20 cellular contexts compared by ENCODE assay signal in genomic region chr12:40745386-40745785, GRCh38. TPM values are rescaled to one million over a fixed set of nuclear protein-coding genes. Genes with fewer than 3 reads are reported as not detected.
DNase-seq lines count a peak whose midpoint lies in the region; FAIRE-seq and TF ChIP-seq lines count a peak whose summit lies in the region.
"Had no signal": no experiment of that assay in that cellular context is flagged by ENCODE, and none has a peak within 500 bp of the region (broad histone marks: within the 10 kb centered on the region; RNA-seq: fewer than 3 reads in every experiment).

No MANE protein-coding gene starts in this region.

- H3K4me1 ChIP-seq in breast epithelium, result no peaks in the 10 kb centered on the region
- no peaks in the 10 kb centered on the region for H3K4me1 ChIP-seq in NT2/D1 (ENCODE audit: insufficient read depth, insufficient read length)
- no peaks in the 10 kb centered on the region for H3K4me1 ChIP-seq in H1 (replicated peaks in 1 of 4; ENCODE audit: control insufficient read depth in 3 of 4, insufficient read depth in 4 of 4, low read length in 3 of 4)
- no peaks in the 10 kb centered on the region for H3K4me1 ChIP-seq in hepatocyte (ENCODE audit: insufficient read depth)
- H3K4me1 ChIP-seq in adrenal gland (replicated peaks in 1 of 2), result no peaks in the 10 kb centered on the region
- H3K4me1 ChIP-seq: transverse colon had no signal

- H3K9ac ChIP-seq in NT2/D1 (ENCODE audit: insufficient read length, low read depth), result no peak overlapping the region
- no peak overlapping the region for H3K9ac ChIP-seq in H1 (replicated peaks in 1 of 4; ENCODE audit: extremely low read depth in 1 of 4, low read depth in 3 of 4, low read length in 3 of 4)

- H2BK15ac ChIP-seq in H1 (ENCODE audit: low read length), result no peak overlapping the region

- DNase-seq in MCF 10A (ENCODE audit: unreplicated experiment) (peak; percentile 8), breast epithelium (ENCODE audit: low spot score in 2 of 2) (no peak), NT2/D1 (ENCODE audit: low read depth, low spot score) (peak; percentile 8), H1 (ENCODE audit: low read depth in 1 of 2, low spot score in 2 of 2) (no peak), hepatocyte (ENCODE audit: low spot score) (no peak), NCI-H2029 (lab: John Stamatoyannopoulos, UW) (no peak), cerebellar nuclear complex (lab: John Stamatoyannopoulos, UW) (no peak), adrenal gland (no peak)
- DNase-seq: activated CD8-positive, alpha-beta T cell treated with anti-CD3 and anti-CD28 coated beads, Interleukin-2, amount 10 ng/mL, durations not matched to agents 7 days and 5 days; activated naive CD8-positive, alpha-beta T cell treated with anti-CD3 and anti-CD28 coated beads for 36 hours; activated T-cell treated with anti-CD3 and anti-CD28 coated beads, Interleukin-2, amount 50 U/mL, for 4 hours; CD4-positive, alpha-beta T cell; dermis blood vessel endothelial cell; NCI-H146; NCI-H2227 treated with DMSO at 0.1 percent for 48 hours; SHP77; transverse colon had no signal

- no peak for TF ChIP-seq EP300 in H1 (IDR thresholded peaks at IDR 0.05; ENCODE audit: borderline replicate concordance in 1 of 2, low read depth in 2 of 2, low read length in 2 of 2)

- H3K4me3 Mint-ChIP-seq in MCF 10A (ENCODE audit: unreplicated experiment), result no peak overlapping the region
- H3K4me3 Mint-ChIP-seq: activated CD8-positive, alpha-beta T cell treated with anti-CD3 and anti-CD28 coated beads, Interleukin-2, amount 10 ng/mL, durations not matched to agents 7 days and 5 days; activated naive CD8-positive, alpha-beta T cell treated with anti-CD3 and anti-CD28 coated beads for 36 hours; activated T-cell treated with anti-CD3 and anti-CD28 coated beads, Interleukin-2, amount 50 U/mL, for 4 hours; brain; CD4-positive, alpha-beta T cell; stimulated activated naive CD8-positive, alpha-beta T cell treated with anti-CD3 and anti-CD28 coated beads, Interleukin-15, Interleukin-2, amounts not matched to agents 100 ng/mL and 50 ng/mL, for 24 hours; T-helper 2 cell treated with Interferon-gamma antibody and Interleukin-4, amounts not matched to agents 5 μg/mL and 100 μg/mL, for 36 hours had no signal

- H3K9me3 ChIP-seq in breast epithelium, result no peaks in the 10 kb centered on the region
- H3K9me3 ChIP-seq in NT2/D1 (ENCODE audit: insufficient read depth, low read length), result no peaks in the 10 kb centered on the region
- H3K9me3 ChIP-seq in H1 (ENCODE audit: insufficient read depth in 2 of 2, low read depth in 1 of 2, low read length in 1 of 2), result peaks cover 0 to 2% of the 10 kb centered on the region in 2 experiments; a peak in 1 of 4 replicates
- no peaks in the 10 kb centered on the region for H3K9me3 ChIP-seq in hepatocyte (ENCODE audit: low read depth)
- no peaks in the 10 kb centered on the region for H3K9me3 ChIP-seq in adrenal gland (replicated peaks in 1 of 3)
- H3K9me3 ChIP-seq: transverse colon had no signal

- no peak overlapping the region for H2AK5ac ChIP-seq in H1 (ENCODE audit: low read depth, low read length)

- BruUV-seq in MCF 10A (replicated peaks; lab: Mats Ljungman, UMichigan), result no TSS peak

- no peak for FAIRE-seq in H1 (lab: Jason Lieb, UNC)

- H3K27me3 ChIP-seq in breast epithelium (no peaks in the 10 kb centered on the region), NT2/D1 (ENCODE audit: insufficient read depth, insufficient read length) (no peaks in the 10 kb centered on the region), H1 (replicated peaks in 1 of 4; ENCODE audit: control insufficient read depth in 3 of 4, extremely low read depth in 1 of 4, insufficient read depth in 3 of 4, low read length in 3 of 4) (no peaks in the 10 kb centered on the region), hepatocyte (no peaks in the 10 kb centered on the region), adrenal gland (no peaks in the 10 kb centered on the region)
- H3K27me3 ChIP-seq: transverse colon had no signal

- intact Hi-C loops in MCF 10A (cut with micrococcal nuclease), result loop anchor here (2.0 kb wide), 1 partner anchor 175 kb away; no protein-coding TSS in a partner anchor
- intact Hi-C loops in breast epithelium (cut with DNase I; ENCODE audit: low total_unique reads), result no loop called here
- intact Hi-C loops in adrenal gland (cut with DNase I), result no loop called here

- TF ChIP-seq RAD21 in H1 (IDR thresholded peaks at IDR 0.05 in 1 of 2, conservative IDR thresholded peaks at IDR 0.05 in 1 of 2; ENCODE audit: low read depth in 2 of 2, low read length in 2 of 2), result peak; percentile 24 to 32

- H3K27ac ChIP-seq in breast epithelium, result no peak overlapping the region
- no peak overlapping the region for H3K27ac ChIP-seq in H1 (ENCODE audit: low read depth, low read length)
- H3K27ac ChIP-seq in hepatocyte, result no peak overlapping the region
- no peak overlapping the region for H3K27ac ChIP-seq in adrenal gland
- H3K27ac ChIP-seq: transverse colon had no signal

- H4K5ac ChIP-seq in H1 (ENCODE audit: insufficient read length, low read depth, low read length), result no peak overlapping the region

- H3K4me3 ChIP-seq in breast epithelium (no peak overlapping the region), NT2/D1 (ENCODE audit: insufficient read length, low read depth) (no peak overlapping the region), H1 (ENCODE audit: extremely low read depth in 1 of 4, insufficient read depth in 2 of 4, low read depth in 3 of 4, low read length in 4 of 4) (no peak overlapping the region), hepatocyte (no peak overlapping the region), adrenal gland (no peak overlapping the region)
- H3K4me3 ChIP-seq: transverse colon had no signal

- H4K20me1 ChIP-seq in H1 (replicated peaks in 1 of 2; ENCODE audit: control insufficient read depth in 1 of 2, insufficient read depth in 2 of 2, low read length in 2 of 2) (no peaks in the 10 kb centered on the region), hepatocyte (ENCODE audit: insufficient read depth, poor library complexity, severe bottlenecking) (no peaks in the 10 kb centered on the region)

- H2AFZ ChIP-seq in H1 (ENCODE audit: low read length) (no peak overlapping the region), hepatocyte (no peak overlapping the region)

- no peak overlapping the region for H2BK5ac ChIP-seq in H1 (ENCODE audit: low read depth, low read length)

- H3K79me2 ChIP-seq in H1 (ENCODE audit: control insufficient read depth in 1 of 2, insufficient read depth in 2 of 2, low read length in 2 of 2) (no peaks in the 10 kb centered on the region), hepatocyte (no peaks in the 10 kb centered on the region)

- H3K23ac ChIP-seq in H1 (ENCODE audit: insufficient read length), result no peak overlapping the region

- H3K27me3 Mint-ChIP-seq in MCF 10A (ENCODE audit: insufficient read depth, unreplicated experiment), result peaks cover 42% of the 10 kb centered on the region
- H3K27me3 Mint-ChIP-seq: activated naive CD8-positive, alpha-beta T cell treated with anti-CD3 and anti-CD28 coated beads for 36 hours; CD4-positive, alpha-beta T cell; stimulated activated naive CD8-positive, alpha-beta T cell treated with anti-CD3 and anti-CD28 coated beads, Interleukin-15, Interleukin-2, amounts not matched to agents 100 ng/mL and 50 ng/mL, for 24 hours had no signal

- TF ChIP-seq POLR2A in breast epithelium (IDR thresholded peaks at IDR 0.05) (no peak), H1 (IDR thresholded peaks at IDR 0.05; ENCODE audit: control extremely low read depth in 1 of 2, low read depth in 2 of 2, low read length in 2 of 2) (no peak), adrenal gland (IDR thresholded peaks at IDR 0.05) (no peak)

- TF ChIP-seq CTCF in MCF 10A (IDR thresholded peaks at IDR 0.05; ENCODE audit: unreplicated experiment) (no peak), breast epithelium (IDR thresholded peaks at IDR 0.05) (no peak), H1 (IDR thresholded peaks at IDR 0.05; ENCODE audit: control extremely low read depth in 1 of 3, insufficient read depth in 1 of 3, low read depth in 1 of 3, low read length in 3 of 3) (peak in 1 of 3 experiments; percentile 15; a peak in 2 of 4 replicates), hepatocyte (IDR thresholded peaks at IDR 0.05; ENCODE audit: poor library complexity) (no peak), adrenal gland (IDR thresholded peaks at IDR 0.05) (no peak)

- H3K4me1 Mint-ChIP-seq in MCF 10A (ENCODE audit: insufficient read depth, unreplicated experiment), result no peaks in the 10 kb centered on the region
- H3K4me1 Mint-ChIP-seq: activated naive CD8-positive, alpha-beta T cell treated with anti-CD3 and anti-CD28 coated beads for 36 hours; brain had no signal

- no peak overlapping the region for H3K56ac ChIP-seq in H1 (replicated peaks; ENCODE audit: insufficient read length, low read depth, low read length)

- no peak overlapping the region for H3K18ac ChIP-seq in H1 (ENCODE audit: extremely low read depth, low read length)

- H3K36me3 ChIP-seq in breast epithelium, result no peaks in the 10 kb centered on the region
- no peaks in the 10 kb centered on the region for H3K36me3 ChIP-seq in NT2/D1 (ENCODE audit: insufficient read depth, insufficient read length, low read length)
- no peaks in the 10 kb centered on the region for H3K36me3 ChIP-seq in H1 (ENCODE audit: control insufficient read depth in 2 of 4, insufficient read depth in 4 of 4, low read length in 3 of 4)
- H3K36me3 ChIP-seq in hepatocyte (replicated peaks; ENCODE audit: insufficient read depth, low read depth), result no peaks in the 10 kb centered on the region
- no peaks in the 10 kb centered on the region for H3K36me3 ChIP-seq in adrenal gland (replicated peaks in 1 of 2)
- H3K36me3 ChIP-seq: transverse colon had no signal

- H4K91ac ChIP-seq in H1 (replicated peaks; ENCODE audit: insufficient read length, low read length), result no peak overlapping the region

- H3K4me2 ChIP-seq in H1 (ENCODE audit: insufficient read depth in 1 of 2, low read depth in 2 of 2, low read length in 2 of 2) (no peak overlapping the region), hepatocyte (no peak overlapping the region)

- H3K9me3 Mint-ChIP-seq in MCF 10A (ENCODE audit: unreplicated experiment), result no peaks in the 10 kb centered on the region

- H4K8ac ChIP-seq in H1 (ENCODE audit: extremely low read depth, insufficient read depth, low read length), result no peak overlapping the region

- no peak overlapping the region for H3K4ac ChIP-seq in H1 (replicated peaks; ENCODE audit: insufficient read length, low read depth, low read length)

- H3K79me1 ChIP-seq in H1 (ENCODE audit: low read depth, low read length), result no peaks in the 10 kb centered on the region

- H3K9me2 ChIP-seq in hepatocyte (replicated peaks; ENCODE audit: insufficient read depth), result no peaks in the 10 kb centered on the region

- no peaks in the 10 kb centered on the region for H3K23me2 ChIP-seq in H1 (ENCODE audit: low read depth, low read length)

- H2BK12ac ChIP-seq in H1 (ENCODE audit: low read depth, low read length), result no peak overlapping the region

- H3K27ac Mint-ChIP-seq in MCF 10A (ENCODE audit: low read depth, unreplicated experiment), result no peak overlapping the region
- H3K27ac Mint-ChIP-seq: activated CD8-positive, alpha-beta T cell treated with anti-CD3 and anti-CD28 coated beads, Interleukin-2, amount 10 ng/mL, durations not matched to agents 7 days and 5 days; activated naive CD8-positive, alpha-beta T cell treated with anti-CD3 and anti-CD28 coated beads for 36 hours; brain; CD4-positive, alpha-beta T cell; stimulated activated naive CD8-positive, alpha-beta T cell treated with anti-CD3 and anti-CD28 coated beads, Interleukin-15, Interleukin-2, amounts not matched to agents 100 ng/mL and 50 ng/mL, for 24 hours; T-helper 2 cell treated with Interferon-gamma antibody and Interleukin-4, amounts not matched to agents 5 μg/mL and 100 μg/mL, for 36 hours had no signal

- POLR2A ChIA-PET in MCF 10A (lab: Yijun Ruan, JAX), result no interaction called here
- POLR2A ChIA-PET in H1 (lab: Charles Lee; ENCODE audit: partially characterized antibody), result no interaction called here

- H3K14ac ChIP-seq in H1 (ENCODE audit: insufficient read length), result no peak overlapping the region

- H2BK120ac ChIP-seq in H1 (replicated peaks; ENCODE audit: low read depth, low read length), result no peak overlapping the region

- no peak overlapping the region for H2BK20ac ChIP-seq in H1 (ENCODE audit: low read length)

- CTCF ChIA-PET in MCF 10A (lab: Yijun Ruan, JAX) (no interaction called here), H1 (lab: Charles Lee; ENCODE audit: partially characterized antibody) (interaction anchor here (1.0 to 1.6 kb wide), 5 partner anchors 17 to 201 kb away, joined by 3 to 4 read pairs (median 3); no protein-coding TSS in a partner anchor)

- no peaks in the 10 kb centered on the region for H3K36me3 Mint-ChIP-seq in MCF 10A (ENCODE audit: insufficient read depth, unreplicated experiment)
- H3K36me3 Mint-ChIP-seq: activated naive CD8-positive, alpha-beta T cell treated with anti-CD3 and anti-CD28 coated beads for 36 hours; brain had no signal

RNA-seq across cellular contexts. Expression of gene CNTN1, which starts 53.1 kb away (rescaled TPM):
- not detected in 2 replicates for total RNA-seq in MCF 10A (2022)
- 10 to 100 TPM in 1 of 3 donors, 1 to 10 TPM in 2; 1.1 to 16.4 (median 7.2) TPM for total RNA-seq in breast epithelium
- total RNA-seq in H1 (2021; fragmentation: NEBNext Ultra II Directional; extraction: Animal tissue kit (Norgen Biotek cat#: 25700)), result 21.0 and 21.8 TPM in 2 replicates
- 4.0 and 7.2 TPM in 2 replicates for polyA plus RNA-seq in H1 (2011; rRNA removed)
- polyA plus RNA-seq in H1 (2011; cell fraction: cytosol; rRNA removed), result 7.0 TPM
- polyA plus RNA-seq in H1 (2011; cell fraction: nucleus; rRNA removed), result 6.8 TPM
- 9.6 to 14.2 TPM (median 11.2 TPM) in 4 replicates for polyA plus RNA-seq in H1 (2012, experiment 1 of 2)
- 0.51 TPM for polyA plus RNA-seq in H1 (2012, experiment 2 of 2)
- polyA plus RNA-seq in H1 (2013, experiment 1 of 2), result 12.9 TPM
- 11.8 TPM for polyA plus RNA-seq in H1 (2013, experiment 2 of 2)
- 21.9 and 38.4 TPM in 2 replicates for polyA minus RNA-seq in H1 (2011; rRNA and poly(A)+ RNA removed)
- 10.8 TPM for polyA minus RNA-seq in H1 (2011; cell fraction: cytosol; rRNA and poly(A)+ RNA removed)
- 26.0 TPM for polyA minus RNA-seq in H1 (2011; cell fraction: nucleus; rRNA and poly(A)+ RNA removed)
- total RNA-seq in hepatocyte, result 2.4 and 4.1 TPM in 2 replicates
- 0.58 and 1.7 TPM in 2 replicates for polyA plus RNA-seq in hepatocyte
- 10 to 100 TPM in 5 of 8 donors, 1 to 10 TPM in 3; 5.4 to 76.8 (median 20.7) TPM for total RNA-seq in adrenal gland
- 10 to 100 TPM in 2 of 3 donors, 1 to 10 TPM in 1; 3.8 to 58.1 (median 13.4) TPM for polyA plus RNA-seq in adrenal gland
- total RNA-seq: activated CD8-positive, alpha-beta T cell treated with anti-CD3 and anti-CD28 coated beads, Interleukin-2, amount 10 ng/mL, durations not matched to agents 7 days and 5 days; activated naive CD8-positive, alpha-beta T cell treated with anti-CD3 and anti-CD28 coated beads for 36 hours; activated T-cell treated with anti-CD3 and anti-CD28 coated beads, Interleukin-2, amount 50 U/mL, for 4 hours; CD4-positive, alpha-beta T cell had no signal

Comparison
In these comparisons a context has a peak if more than half of its experiments do, and no peak if none do; other contexts are left out.
1. DNase-seq: peak in MCF 10A (single experiment) and NT2/D1 (single experiment); none in breast epithelium (0 of 2), H1 (0 of 2), hepatocyte (single experiment), NCI-H2029 (single experiment), cerebellar nuclear complex (0 of 2) and adrenal gland (0 of 7).